ENCODE assay signal across 24 cellular contexts in the genomic region with DNA sequence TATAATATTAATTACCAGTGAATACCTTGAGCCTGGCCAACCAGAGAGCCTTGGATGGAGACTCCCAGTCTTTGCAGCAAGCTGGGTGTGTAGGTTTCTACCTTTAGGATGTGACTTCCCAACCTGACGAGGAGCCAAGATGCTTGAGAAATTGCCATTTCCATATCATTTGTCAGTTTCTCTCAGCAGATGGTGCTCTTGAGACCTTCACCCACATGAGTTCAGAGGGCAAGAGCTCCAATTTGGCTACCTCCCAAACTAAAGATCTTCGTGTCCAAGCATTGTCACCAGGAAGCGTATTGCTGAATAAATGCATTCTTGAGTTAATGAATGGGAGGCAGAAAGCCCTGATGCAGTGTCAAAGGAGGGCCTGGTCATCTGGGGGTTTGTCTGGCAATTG.
"Had no signal": no experiment of that assay in that cellular context is flagged by ENCODE, and none has a peak within 500 bp of the region (broad histone marks: within the 10 kb centered on the region; RNA-seq: fewer than 3 reads in every experiment).

No MANE protein-coding gene starts in this region.

- DNase-seq: activated CD4-positive, alpha-beta T cell treated with anti-CD3 and anti-CD28 coated beads, Interleukin-2, amount 10 ng/mL, durations not matched to agents 24 days and 14 days; activated CD8-positive, alpha-beta T cell treated with anti-CD3 and anti-CD28 coated beads for 36 hours; activated naive CD4-positive, alpha-beta T cell treated with anti-CD3 and anti-CD28 coated beads for 36 hours; activated naive CD8-positive, alpha-beta T cell treated with anti-CD3 and anti-CD28 coated beads, Interleukin-2, amount 50 U/mL, for 24 hours; activated T-cell treated with anti-CD3 and anti-CD28 coated beads, Interleukin-2, amount 50 U/mL, for 4 hours; anterior cingulate cortex; cerebellar nuclear complex; cortex of kidney; gastrocnemius medialis; head of caudate nucleus; immature natural killer cell; kidney glomerular epithelial cell; mesenchymal stem cell; naive thymus-derived CD4-positive, alpha-beta T cell; ovary; psoas muscle; right cardiac atrium; stimulated activated CD4-positive, alpha-beta T cell treated with anti-CD3 and anti-CD28 coated beads, Interleukin-2, amount 100 ng/mL, for 24 hours; stimulated activated naive CD8-positive, alpha-beta T cell treated with anti-CD3 and anti-CD28 coated beads, Interleukin-15, Interleukin-2, amounts not matched to agents 100 U/mL and 50 U/mL, for 24 hours; substantia nigra; T1000 had no signal

- H3K27me3 ChIP-seq: gastrocnemius medialis, ovary, tibial nerve had no signal

- FAIRE-seq: bronchial epithelial cell, urothelium cell line had no signal

- H3K4me3 ChIP-seq: gastrocnemius medialis, ovary, psoas muscle, tibial nerve had no signal

- H3K36me3 Mint-ChIP-seq: immature natural killer cell; naive thymus-derived CD4-positive, alpha-beta T cell had no signal

- H3K36me3 ChIP-seq: gastrocnemius medialis, ovary, tibial nerve had no signal

- H3K4me1 ChIP-seq: gastrocnemius medialis, psoas muscle, tibial nerve had no signal

- ATAC-seq: activated CD8-positive, alpha-beta T cell treated with anti-CD3 and anti-CD28 coated beads for 36 hours; activated naive CD8-positive, alpha-beta T cell treated with anti-CD3 and anti-CD28 coated beads, Interleukin-2, amount 50 U/mL, for 24 hours; activated T-cell treated with anti-CD3 and anti-CD28 coated beads, Interleukin-2, amount 50 U/mL, for 4 hours; gastrocnemius medialis; naive thymus-derived CD4-positive, alpha-beta T cell; psoas muscle; right cardiac atrium; stimulated activated naive CD8-positive, alpha-beta T cell treated with anti-CD3 and anti-CD28 coated beads, Interleukin-15, Interleukin-2, amounts not matched to agents 100 U/mL and 50 U/mL, for 24 hours had no signal

- H3K27me3 Mint-ChIP-seq: activated CD4-positive, alpha-beta T cell treated with anti-CD3 and anti-CD28 coated beads, Interleukin-2, amount 10 ng/mL, durations not matched to agents 24 days and 14 days had no signal

- H3K9me3 ChIP-seq: gastrocnemius medialis, ovary, psoas muscle, tibial nerve had no signal

- H3K27ac ChIP-seq: gastrocnemius medialis, ovary, psoas muscle, tibial nerve had no signal

- H3K4me3 Mint-ChIP-seq: activated CD4-positive, alpha-beta T cell treated with anti-CD3 and anti-CD28 coated beads, Interleukin-2, amount 10 ng/mL, durations not matched to agents 24 days and 14 days; activated CD8-positive, alpha-beta T cell treated with anti-CD3 and anti-CD28 coated beads for 36 hours; activated naive CD4-positive, alpha-beta T cell treated with anti-CD3 and anti-CD28 coated beads for 36 hours; activated naive CD8-positive, alpha-beta T cell treated with anti-CD3 and anti-CD28 coated beads, Interleukin-2, amount 50 U/mL, for 24 hours; activated T-cell treated with anti-CD3 and anti-CD28 coated beads, Interleukin-2, amount 50 U/mL, for 4 hours; immature natural killer cell; naive thymus-derived CD4-positive, alpha-beta T cell had no signal

- H3K9me3 Mint-ChIP-seq: activated CD4-positive, alpha-beta T cell treated with anti-CD3 and anti-CD28 coated beads, Interleukin-2, amount 10 ng/mL, durations not matched to agents 24 days and 14 days; activated CD8-positive, alpha-beta T cell treated with anti-CD3 and anti-CD28 coated beads for 36 hours; activated naive CD4-positive, alpha-beta T cell treated with anti-CD3 and anti-CD28 coated beads for 36 hours; activated naive CD8-positive, alpha-beta T cell treated with anti-CD3 and anti-CD28 coated beads, Interleukin-2, amount 50 U/mL, for 24 hours; activated T-cell treated with anti-CD3 and anti-CD28 coated beads, Interleukin-2, amount 50 U/mL, for 4 hours; immature natural killer cell; naive thymus-derived CD4-positive, alpha-beta T cell had no signal

- H3K4me1 Mint-ChIP-seq: activated CD4-positive, alpha-beta T cell treated with anti-CD3 and anti-CD28 coated beads, Interleukin-2, amount 10 ng/mL, durations not matched to agents 24 days and 14 days; activated naive CD8-positive, alpha-beta T cell treated with anti-CD3 and anti-CD28 coated beads, Interleukin-2, amount 50 U/mL, for 24 hours; immature natural killer cell had no signal

- H3K27ac Mint-ChIP-seq: activated CD4-positive, alpha-beta T cell treated with anti-CD3 and anti-CD28 coated beads, Interleukin-2, amount 10 ng/mL, durations not matched to agents 24 days and 14 days; activated CD8-positive, alpha-beta T cell treated with anti-CD3 and anti-CD28 coated beads for 36 hours; activated naive CD4-positive, alpha-beta T cell treated with anti-CD3 and anti-CD28 coated beads for 36 hours; activated naive CD8-positive, alpha-beta T cell treated with anti-CD3 and anti-CD28 coated beads, Interleukin-2, amount 50 U/mL, for 24 hours; immature natural killer cell; naive thymus-derived CD4-positive, alpha-beta T cell had no signal
